16 cellular contexts compared by ENCODE assay signal in the genomic region with DNA sequence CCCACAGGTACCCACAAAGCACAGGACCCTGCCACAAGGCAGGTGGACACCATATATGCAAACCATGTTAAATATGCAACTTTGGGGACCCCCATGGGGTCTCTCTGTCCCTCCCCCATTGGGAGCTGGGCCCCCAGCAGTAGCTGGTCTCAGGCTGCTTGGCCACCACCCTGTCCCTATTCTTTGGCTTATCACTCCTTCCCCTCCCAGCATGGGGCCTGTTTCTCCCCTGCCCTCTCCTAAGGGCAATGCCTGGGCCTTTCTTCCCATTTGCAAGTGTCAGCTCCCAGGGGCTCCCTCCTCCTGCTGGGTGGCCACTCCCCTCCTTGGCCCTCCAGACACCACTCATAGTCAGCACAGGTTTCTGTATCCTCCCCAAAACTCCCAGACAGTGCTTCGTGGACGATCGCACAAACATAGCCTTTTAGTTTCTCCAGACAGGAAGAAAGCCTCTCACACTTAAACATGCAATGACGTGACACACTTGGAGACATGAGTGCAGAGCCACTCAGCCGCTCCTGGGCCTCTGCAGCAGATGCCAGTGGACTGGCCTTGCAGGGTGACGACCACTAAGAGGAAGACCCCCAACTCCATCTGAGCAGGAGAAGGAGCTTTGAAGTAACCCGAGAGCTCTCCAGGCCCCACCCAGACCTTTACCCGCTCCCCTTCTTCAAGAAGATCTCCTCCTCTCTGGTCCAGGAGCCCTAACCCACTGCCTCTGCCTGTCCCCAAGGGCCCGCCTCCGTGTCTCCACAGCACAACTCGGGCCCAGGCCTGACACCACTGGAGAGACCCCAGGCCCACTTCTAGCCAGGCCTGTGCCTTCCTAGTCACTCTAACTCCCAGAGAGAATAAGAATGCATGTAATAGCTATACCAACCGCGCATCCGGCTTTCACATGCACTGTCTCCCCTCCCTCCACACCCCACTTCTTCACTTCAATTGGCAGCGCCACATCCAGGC. TPM values are rescaled to one million over a fixed set of nuclear protein-coding genes. Genes with fewer than 3 reads are reported as not detected.
DNase-seq lines count a peak whose midpoint lies in the region; ATAC-seq and TF ChIP-seq lines count a peak whose summit lies in the region.
"Had no signal": no experiment of that assay in that cellular context is flagged by ENCODE, and none has a peak within 500 bp of the region (broad histone marks: within the 10 kb centered on the region; RNA-seq: fewer than 3 reads in every experiment).

No MANE protein-coding gene starts in this region.

- peak overlapping the region; percentile 67 for H3K27ac Mint-ChIP-seq in activated naive CD8-positive, alpha-beta T cell
- H3K27ac Mint-ChIP-seq in activated naive CD8-positive, alpha-beta T cell treated with anti-CD3 and anti-CD28 coated beads, Interleukin-2, amount 50 U/mL, for 24 hours, result no peak overlapping the region
- H3K27ac Mint-ChIP-seq in chondrocyte (ENCODE audit: unreplicated experiment), result no peak overlapping the region
- H3K27ac Mint-ChIP-seq in naive thymus-derived CD8-positive, alpha-beta T cell, result peak overlapping the region in 8 of 10 donors; percentile 19 to 86 (median 65)

- H3K27ac ChIP-seq in upper lobe of right lung (no peak overlapping the region), testis (no peak overlapping the region)
- H3K27ac ChIP-seq: GM23248, RWPE1 had no signal

- H3K36me3 Mint-ChIP-seq in activated naive CD8-positive, alpha-beta T cell, result peaks cover 4% of the 10 kb centered on the region
- H3K36me3 Mint-ChIP-seq in activated naive CD8-positive, alpha-beta T cell treated with anti-CD3 and anti-CD28 coated beads, Interleukin-2, amount 50 U/mL, for 24 hours (ENCODE audit: low read depth), result no peaks in the 10 kb centered on the region
- H3K36me3 Mint-ChIP-seq in chondrocyte (ENCODE audit: low read depth), result peaks cover 10% of the 10 kb centered on the region
- H3K36me3 Mint-ChIP-seq in naive thymus-derived CD8-positive, alpha-beta T cell, result peaks cover 0 to 5% (median 3%) of the 10 kb centered on the region in 3 donors

- H3K36me3 ChIP-seq in upper lobe of right lung (no peaks in the 10 kb centered on the region), testis (ENCODE audit: low read depth, missing control alignments) (no peaks in the 10 kb centered on the region)

- in situ Hi-C loops in G401 (cut with HindIII; ENCODE audit: low sequenced_read_pairs), result no loop called here

- H3K4me1 ChIP-seq in upper lobe of right lung (no peaks in the 10 kb centered on the region), testis (no peaks in the 10 kb centered on the region)

- intact Hi-C loops in upper lobe of right lung (cut with DNase I) (no loop called here), testis (cut with DNase I; ENCODE audit: low total_unique reads) (no loop called here)

- TF ChIP-seq CTCF in chondrocyte (IDR thresholded peaks at IDR 0.05) (no peak), upper lobe of right lung (IDR thresholded peaks at IDR 0.05) (no peak), testis (IDR thresholded peaks at IDR 0.05) (no peak)

- no peaks in the 10 kb centered on the region for H3K9me3 Mint-ChIP-seq in activated naive CD8-positive, alpha-beta T cell (ENCODE audit: low read depth)
- H3K9me3 Mint-ChIP-seq in activated naive CD8-positive, alpha-beta T cell treated with anti-CD3 and anti-CD28 coated beads, Interleukin-2, amount 50 U/mL, for 24 hours, result no peaks in the 10 kb centered on the region
- peaks cover 6% of the 10 kb centered on the region for H3K9me3 Mint-ChIP-seq in chondrocyte (ENCODE audit: low read depth)
- H3K9me3 Mint-ChIP-seq in naive thymus-derived CD8-positive, alpha-beta T cell, result peaks cover 0 to 4% (median 0%) of the 10 kb centered on the region in 9 donors
- H3K9me3 Mint-ChIP-seq: CD4-positive, alpha-beta T cell had no signal

- no peaks in the 10 kb centered on the region for H3K27me3 Mint-ChIP-seq in activated naive CD8-positive, alpha-beta T cell
- no peaks in the 10 kb centered on the region for H3K27me3 Mint-ChIP-seq in activated naive CD8-positive, alpha-beta T cell treated with anti-CD3 and anti-CD28 coated beads, Interleukin-2, amount 50 U/mL, for 24 hours
- H3K27me3 Mint-ChIP-seq in chondrocyte (ENCODE audit: low read depth), result no peaks in the 10 kb centered on the region
- no peaks in the 10 kb centered on the region for H3K27me3 Mint-ChIP-seq in naive thymus-derived CD8-positive, alpha-beta T cell
- H3K27me3 Mint-ChIP-seq: CD4-positive, alpha-beta T cell had no signal

- no peak for DNase-seq in activated naive CD8-positive, alpha-beta T cell treated with anti-CD3 and anti-CD28 coated beads, Interleukin-2, amount 50 U/mL, for 24 hours
- DNase-seq in chondrocyte (ENCODE audit: low spot score), result peak; percentile 54
- no peak for DNase-seq in naive thymus-derived CD8-positive, alpha-beta T cell
- DNase-seq in upper lobe of right lung, result peak; percentile 58
- DNase-seq in G401 (ENCODE audit: low spot score), result no peak
- no peak for DNase-seq in testis
- DNase-seq in NCI-H510A treated with DMSO at 0.1 percent for 48 hours (lab: John Stamatoyannopoulos, UW), result no peak
- DNase-seq: CD4-positive, alpha-beta T cell; DMS79 treated with DMSO at 0.1 percent for 48 hours; GDM1; GM23248; NCI-H1694 treated with DMSO at 0.1 percent for 48 hours; NCI-H345 had no signal

- POLR2A ChIA-PET in naive thymus-derived CD8-positive, alpha-beta T cell (lab: Charles Lee), result interaction anchor here (0.8 kb wide), 1 partner anchor 148 kb away, joined by 5 read pairs; the partner anchor contains the start of gene NFYC

- WGBS in testis, 2 donors, result 90 to 94% methylated on average over 15 of the region's 15 CpGs

- H3K27me3 ChIP-seq in upper lobe of right lung (no peaks in the 10 kb centered on the region), testis (no peaks in the 10 kb centered on the region)

- H3K4me3 Mint-ChIP-seq in activated naive CD8-positive, alpha-beta T cell, result no peak overlapping the region
- H3K4me3 Mint-ChIP-seq in activated naive CD8-positive, alpha-beta T cell treated with anti-CD3 and anti-CD28 coated beads, Interleukin-2, amount 50 U/mL, for 24 hours, result no peak overlapping the region
- no peak overlapping the region for H3K4me3 Mint-ChIP-seq in chondrocyte (ENCODE audit: unreplicated experiment)
- H3K4me3 Mint-ChIP-seq in naive thymus-derived CD8-positive, alpha-beta T cell, result peak overlapping the region in 7 of 10 donors; percentile 8 to 72 (median 45)
- H3K4me3 Mint-ChIP-seq: CD4-positive, alpha-beta T cell had no signal

- TF ChIP-seq POLR2A in testis (IDR thresholded peaks at IDR 0.05), result no peak

- H3K4me3 ChIP-seq in upper lobe of right lung (no peak overlapping the region), testis (no peak overlapping the region)
- H3K4me3 ChIP-seq: GM23248 had no signal

- peaks cover 28% of the 10 kb centered on the region for H3K4me1 Mint-ChIP-seq in activated naive CD8-positive, alpha-beta T cell (ENCODE audit: low read depth)
- peaks cover 13% of the 10 kb centered on the region for H3K4me1 Mint-ChIP-seq in activated naive CD8-positive, alpha-beta T cell treated with anti-CD3 and anti-CD28 coated beads, Interleukin-2, amount 50 U/mL, for 24 hours
- H3K4me1 Mint-ChIP-seq in chondrocyte (ENCODE audit: low read depth), result no peaks in the 10 kb centered on the region
- H3K4me1 Mint-ChIP-seq in naive thymus-derived CD8-positive, alpha-beta T cell, result peaks cover 27 to 39% (median 34%) of the 10 kb centered on the region in 4 donors

- no peak for ATAC-seq in activated naive CD8-positive, alpha-beta T cell treated with anti-CD3 and anti-CD28 coated beads, Interleukin-2, amount 50 U/mL, for 24 hours
- ATAC-seq in naive thymus-derived CD8-positive, alpha-beta T cell, result no peak
- ATAC-seq in upper lobe of right lung, result peak; percentile 58

- H3K9me3 ChIP-seq in upper lobe of right lung, result no peaks in the 10 kb centered on the region
- no peaks in the 10 kb centered on the region for H3K9me3 ChIP-seq in testis

RNA-seq across cellular contexts. Expression of gene CITED4, which starts 22.9 kb away (rescaled TPM):
- total RNA-seq in chondrocyte (12.4 to 30.5 TPM (median 30.1 TPM) in 3 replicates), upper lobe of right lung (23.2 TPM), testis (100 to 1,000 TPM in 1 of 2 donors, 10 to 100 TPM in 1; 79.0 to 124 TPM)
- 10 to 100 TPM; 24.3 to 24.5 TPM for total RNA-seq in naive thymus-derived CD8-positive, alpha-beta T cell
- polyA plus RNA-seq in naive thymus-derived CD8-positive, alpha-beta T cell, result 10 to 100 TPM; 24.5 to 45.4 (median 27.4) TPM
- total RNA-seq in G401 (2014; rRNA removed; shearing (Covaris generic)), result 2.3 and 11.4 TPM in 2 replicates
- polyA plus RNA-seq in testis (ENCODE audit: insufficient read depth, low read depth, low replicate concordance), result 20.1 TPM
- total RNA-seq: GM23248, HT1080 had no signal
- polyA plus RNA-seq: GM23248 had no signal

RNA-seq across cellular contexts. Expression of gene KCNQ4, which starts 55.7 kb away (rescaled TPM):
- total RNA-seq in chondrocyte, result 0.60 to 3.4 TPM (median 3.0 TPM) in 3 replicates
- under 1 TPM; 0.18 to 0.25 TPM for total RNA-seq in naive thymus-derived CD8-positive, alpha-beta T cell
- under 1 TPM; 0.08 to 0.17 (median 0.08) TPM for polyA plus RNA-seq in naive thymus-derived CD8-positive, alpha-beta T cell
- total RNA-seq in upper lobe of right lung, result 0.96 TPM
- total RNA-seq in G401 (2014; rRNA removed; shearing (Covaris generic)), result 0.61 and 1.2 TPM in 2 replicates
- 1 to 10 TPM; 1.4 to 2.4 TPM for total RNA-seq in testis
- polyA plus RNA-seq in testis (ENCODE audit: insufficient read depth, low read depth, low replicate concordance), result 2.3 TPM
- total RNA-seq: GM23248 had no signal
- polyA plus RNA-seq: GM23248 had no signal

Comparison
In these comparisons a context has a peak if more than half of its experiments do, and no peak if none do; other contexts are left out.
1. H3K27ac Mint-ChIP-seq: peak in activated naive CD8-positive, alpha-beta T cell (single experiment) and naive thymus-derived CD8-positive, alpha-beta T cell (8 of 10); none in activated naive CD8-positive, alpha-beta T cell treated with anti-CD3 and anti-CD28 coated beads, Interleukin-2, amount 50 U/mL, for 24 hours (single experiment) and chondrocyte (single experiment).
2. H3K4me3 Mint-ChIP-seq: peak in naive thymus-derived CD8-positive, alpha-beta T cell (7 of 10); none in activated naive CD8-positive, alpha-beta T cell (single experiment), activated naive CD8-positive, alpha-beta T cell treated with anti-CD3 and anti-CD28 coated beads, Interleukin-2, amount 50 U/mL, for 24 hours (single experiment) and chondrocyte (single experiment).
3. DNase-seq: peak in chondrocyte (single experiment) and upper lobe of right lung (single experiment); none in activated naive CD8-positive, alpha-beta T cell treated with anti-CD3 and anti-CD28 coated beads, Interleukin-2, amount 50 U/mL, for 24 hours (single experiment), naive thymus-derived CD8-positive, alpha-beta T cell (0 of 10), G401 (single experiment), testis (single experiment) and NCI-H510A treated with DMSO at 0.1 percent for 48 hours (single experiment).